8 cellular contexts compared by ENCODE assay signal in genomic region chr3:195895078-195895899, GRCh38. TPM values are rescaled to one million over a fixed set of nuclear protein-coding genes. Genes with fewer than 3 reads are reported as not detected.
A peak's percentile ranks its signal among the peaks of the same experiment; 100 is the strongest.
DNase-seq lines count a peak whose midpoint lies in the region; TF ChIP-seq lines count a peak whose summit lies in the region.

No MANE protein-coding gene starts in this region.

- peaks cover 5% of the 10 kb centered on the region for H4K20me1 ChIP-seq in DOHH2 (ENCODE audit: control insufficient read depth, insufficient read depth, low read depth, low read length)
- no peaks in the 10 kb centered on the region for H4K20me1 ChIP-seq in GM23248 (ENCODE audit: insufficient read depth)

- H3K9me2 ChIP-seq in DOHH2 (replicated peaks; ENCODE audit: control insufficient read depth, low read length) (no peaks in the 10 kb centered on the region), GM23248 (ENCODE audit: insufficient read depth) (no peaks in the 10 kb centered on the region)

- WGBS in GM23248 (ENCODE audit: low coverage in 1 of 2, low lambda C conversion rate in 2 of 2, missing lambda C conversion rate in 2 of 2), 2 experiments, result 0 to 1% methylated on average over 40 to 52 of the region's 60 CpGs

- peak; percentile 74 for TF ChIP-seq CTCF in DOHH2 (IDR thresholded peaks at IDR 0.05; ENCODE audit: low read depth, low read length, poor library complexity, severe bottlenecking)

- in situ Hi-C loops in GM23248 (cut with MboI), result no loop called here

- peak overlapping the region; percentile 85 for H3K4me3 ChIP-seq in DOHH2 (ENCODE audit: low read length)
- H3K4me3 ChIP-seq in GM23248, result peak overlapping the region; percentile 73

- H3K4me1 ChIP-seq in DOHH2 (ENCODE audit: control insufficient read depth, low read length) (peaks cover 30% of the 10 kb centered on the region), GM23248 (ENCODE audit: insufficient read depth) (peaks cover 35% of the 10 kb centered on the region)

- H3K27me3 ChIP-seq in DOHH2 (ENCODE audit: control insufficient read depth, low read length), result no peaks in the 10 kb centered on the region
- H3K27me3 ChIP-seq in GM23248 (replicated peaks; ENCODE audit: insufficient read depth), result no peaks in the 10 kb centered on the region

- no peaks in the 10 kb centered on the region for H3K79me2 ChIP-seq in DOHH2 (ENCODE audit: control insufficient read depth, low read length)
- peaks cover 57% of the 10 kb centered on the region for H3K79me2 ChIP-seq in GM23248 (ENCODE audit: insufficient read depth)

- H2AFZ ChIP-seq in GM23248, result peak overlapping the region; percentile 84

- H3K27ac ChIP-seq in DOHH2 (ENCODE audit: low read depth, low read length), result no peak overlapping the region
- H3K27ac ChIP-seq in GM23248, result peak overlapping the region; percentile 85

- H3K9me3 ChIP-seq in DOHH2 (ENCODE audit: control insufficient read depth, insufficient read depth, low read length), result no peaks in the 10 kb centered on the region
- H3K9me3 ChIP-seq in GM23248 (ENCODE audit: low read depth), result no peaks in the 10 kb centered on the region

- peak; percentile 79 for DNase-seq in GM23248
- DNase-seq in LoVo (ENCODE audit: low spot score), result peak; percentile 77
- peak; percentile 43 to 79 (median 58) for DNase-seq in T-helper 2 cell
- DNase-seq in astrocyte of the hippocampus (ENCODE audit: low read depth, low spot score), result peak; percentile 68
- peak; percentile 62 for DNase-seq in iPS-NIHi7 (ENCODE audit: extremely low spot score)
- DNase-seq in stimulated activated CD4-positive, alpha-beta T cell treated with anti-CD3 and anti-CD28 coated beads, Interleukin-12 subunit alpha, Interleukin-12 subunit beta, amount 100 ng/mL, for 24 hours (ENCODE audit: low read depth in 2 of 2), result peak; percentile 34 to 64
- no peak for DNase-seq in amniotic stem cell (lab: John Stamatoyannopoulos, UW)

- H3F3A ChIP-seq in DOHH2 (ENCODE audit: control insufficient read depth, insufficient read depth) (peaks cover 9% of the 10 kb centered on the region; the same call in 1 of the 2 replicates), GM23248 (ENCODE audit: insufficient read depth) (peaks cover 23% of the 10 kb centered on the region)

- H3K36me3 ChIP-seq in DOHH2 (ENCODE audit: control insufficient read depth, low read length) (no peaks in the 10 kb centered on the region), GM23248 (ENCODE audit: low read depth) (no peaks in the 10 kb centered on the region)

- H3K4me2 ChIP-seq in DOHH2 (ENCODE audit: low read length) (peak overlapping the region; percentile 99), GM23248 (ENCODE audit: unreplicated experiment) (peak overlapping the region; percentile 92)

- H3K9ac ChIP-seq in GM23248, result peak overlapping the region; percentile 80

RNA-seq across cellular contexts. Expression of gene TNK2, which starts 13.1 kb away (rescaled TPM):
- 8.5 and 12.3 TPM in 2 replicates for total RNA-seq in GM23248 (2014; rRNA removed; shearing (Covaris generic))
- polyA plus RNA-seq in GM23248 (2016; fragmentation: Nextera tagmentation; extraction: Ambion mirVana), result 3.2 and 3.4 TPM in 2 replicates
